Comparison of ENCODE assay signal across 16 cellular contexts in genomic region chr7:131897790-131898165, GRCh38.
"Had no signal": no experiment of that assay in that cellular context is flagged by ENCODE, and none has a peak within 500 bp of the region (broad histone marks: within the 10 kb centered on the region; RNA-seq: fewer than 3 reads in every experiment).

No MANE protein-coding gene starts in this region.

- DNase-seq: activated CD4-positive, alpha-beta T cell treated with anti-CD3 and anti-CD28 coated beads for 1 hour; activated CD8-positive, alpha-beta memory T cell treated with anti-CD3 and anti-CD28 coated beads for 24 hours; activated gamma-delta T cell; cerebellar nuclear complex; effector CD8-positive, alpha-beta T cell; heart right ventricle; mesenchymal stem cell; natural killer cell; nucleus accumbens; posterior cingulate gyrus; stimulated activated naive B cell treated with anti-CD40 and anti-IgM and Interleukin-4, amounts not matched to agents 10 μg/mL and 1 μg/mL and 100 μg/mL, for 72 hours had no signal

- ATAC-seq: heart right ventricle; natural killer cell; stimulated activated naive B cell treated with anti-CD40 and anti-IgM and Interleukin-4, amounts not matched to agents 10 μg/mL and 1 μg/mL and 100 μg/mL, for 72 hours had no signal

- H3K36me3 ChIP-seq: ascending aorta, esophagus muscularis mucosa, heart right ventricle had no signal

- H3K27me3 ChIP-seq: ascending aorta, esophagus muscularis mucosa had no signal

- H3K4me3 Mint-ChIP-seq: activated naive CD4-positive, alpha-beta T cell treated with anti-CD3 and anti-CD28 coated beads, Interleukin-2, amount 50 U/mL, for 24 hours; activated T-cell treated with anti-CD3 and anti-CD28 coated beads, Interleukin-2, amount 50 U/mL, for 72 hours; natural killer cell; stimulated activated naive B cell treated with anti-CD40 and anti-IgM and Interleukin-4, amounts not matched to agents 10 μg/mL and 1 μg/mL and 100 μg/mL, for 72 hours had no signal

- H3K9me3 Mint-ChIP-seq: activated naive CD4-positive, alpha-beta T cell treated with anti-CD3 and anti-CD28 coated beads, Interleukin-2, amount 50 U/mL, for 24 hours had no signal

- H3K27ac Mint-ChIP-seq: activated naive CD4-positive, alpha-beta T cell treated with anti-CD3 and anti-CD28 coated beads, Interleukin-2, amount 50 U/mL, for 24 hours; activated T-cell treated with anti-CD3 and anti-CD28 coated beads, Interleukin-2, amount 50 U/mL, for 72 hours; natural killer cell; stimulated activated naive B cell treated with anti-CD40 and anti-IgM and Interleukin-4, amounts not matched to agents 10 μg/mL and 1 μg/mL and 100 μg/mL, for 72 hours had no signal

- H3K4me3 ChIP-seq: ascending aorta, esophagus muscularis mucosa, heart right ventricle had no signal

- H3K4me1 ChIP-seq: ascending aorta, heart right ventricle had no signal

- H3K27ac ChIP-seq: ascending aorta, esophagus muscularis mucosa, heart right ventricle, VCaP had no signal

- H3K4me1 Mint-ChIP-seq: activated naive CD4-positive, alpha-beta T cell treated with anti-CD3 and anti-CD28 coated beads, Interleukin-2, amount 50 U/mL, for 24 hours; stimulated activated naive B cell treated with anti-CD40 and anti-IgM and Interleukin-4, amounts not matched to agents 10 μg/mL and 1 μg/mL and 100 μg/mL, for 72 hours had no signal

- H3K9me3 ChIP-seq: ascending aorta, esophagus muscularis mucosa had no signal

- H3K36me3 Mint-ChIP-seq: activated naive CD4-positive, alpha-beta T cell treated with anti-CD3 and anti-CD28 coated beads, Interleukin-2, amount 50 U/mL, for 24 hours; natural killer cell; stimulated activated naive B cell treated with anti-CD40 and anti-IgM and Interleukin-4, amounts not matched to agents 10 μg/mL and 1 μg/mL and 100 μg/mL, for 72 hours had no signal
